In the genomic region with DNA sequence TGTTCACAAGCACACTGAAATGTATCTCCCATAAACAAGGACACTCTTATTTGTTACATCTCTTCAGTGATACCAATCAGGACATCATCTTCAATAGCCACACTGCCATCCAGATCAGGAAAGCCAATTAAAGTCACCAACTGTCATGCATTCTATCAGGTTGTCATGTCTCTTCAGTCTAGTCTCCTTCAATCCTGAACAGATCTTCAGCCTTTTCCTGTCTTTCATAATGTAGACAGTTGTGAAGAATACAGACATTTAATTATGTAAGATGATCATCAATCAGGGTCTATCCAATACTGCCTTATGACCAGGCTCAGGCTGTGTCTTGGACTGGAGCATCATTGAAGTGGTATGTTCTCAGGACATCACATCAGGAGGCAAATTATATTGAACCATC, we compare ENCODE assay signal across 25 cellular contexts.
DNase-seq lines count a peak whose midpoint lies in the region; FAIRE-seq and TF ChIP-seq lines count a peak whose summit lies in the region.
"Had no signal": no experiment of that assay in that cellular context is flagged by ENCODE, and none has a peak within 500 bp of the region (broad histone marks: within the 10 kb centered on the region; RNA-seq: fewer than 3 reads in every experiment).

No MANE protein-coding gene starts in this region.

- no peaks in the 10 kb centered on the region for H3K4me1 ChIP-seq in left ventricle myocardium inferior
- H3K4me1 ChIP-seq: BE2C, BLaER1 had no signal

- DNase-seq in H54 (ENCODE audit: insufficient read length, low spot score) (no peak), NCI-H69 (lab: John Stamatoyannopoulos, UW) (peak; percentile 43), brain pericyte (ENCODE audit: low read depth, low spot score) (peak; percentile 2), left ventricle myocardium inferior (no peak)
- no peak for DNase-seq in activated CD8-positive, alpha-beta memory T cell treated with anti-CD3 and anti-CD28 coated beads, Interleukin-2, amount 50 U/mL, for 48 hours
- DNase-seq: 8988T; ACHN; BE2C; C1 segment of cervical spinal cord; CD4-positive, alpha-beta memory T cell; CD4-positive, CD25-positive, alpha-beta regulatory T cell; CD8-positive, alpha-beta memory T cell; COR-L47; DMS 273 treated with DMSO at 0.1 percent for 48 hours; DMS153; DMS53; DMS79; DND-41; EL; GDM1 had no signal

- no peak overlapping the region for H3K4me3 ChIP-seq in left ventricle myocardium inferior
- H3K4me3 ChIP-seq: BLaER1, GM12878 had no signal

- H3K36me3 ChIP-seq in left ventricle myocardium inferior: no peaks in the 10 kb centered on the region
- H3K36me3 ChIP-seq: BE2C, BLaER1 had no signal

- H3K27me3 ChIP-seq in left ventricle myocardium inferior (ENCODE audit: low read depth): no peaks in the 10 kb centered on the region
- H3K27me3 ChIP-seq: BE2C, BLaER1 had no signal

- no peak for TF ChIP-seq POLR2A in H54 (IDR thresholded peaks at IDR 0.05; ENCODE audit: low read depth, low read length)

- no peak for TF ChIP-seq CTCF in left ventricle myocardium inferior (IDR thresholded peaks at IDR 0.05; ENCODE audit: borderline replicate concordance)

- H3K27ac ChIP-seq in left ventricle myocardium inferior (replicated peaks): no peak overlapping the region
- H3K27ac ChIP-seq: BLaER1 had no signal

- peak; percentile 72 for FAIRE-seq in H54 (lab: Jason Lieb, UNC)
- FAIRE-seq: A204.1, GM12878, GM12892, GM18507 had no signal

- no peaks in the 10 kb centered on the region for H3K9me3 ChIP-seq in left ventricle myocardium inferior (replicated peaks)
- H3K9me3 ChIP-seq: BE2C, BLaER1 had no signal

- intact Hi-C loops in left ventricle myocardium inferior (cut with micrococcal nuclease): no loop called here

Comparison
In these comparisons a context has a peak if more than half of its experiments do, and no peak if none do; other contexts are left out.
1. DNase-seq: peak in NCI-H69 (single experiment) and brain pericyte (single experiment); none in H54 (single experiment), left ventricle myocardium inferior (single experiment) and activated CD8-positive, alpha-beta memory T cell treated with anti-CD3 and anti-CD28 coated beads, Interleukin-2, amount 50 U/mL, for 48 hours (single experiment).